Comparison of ENCODE assay signal across 14 cellular contexts in genomic region chr21:15809818-15810217, GRCh38.
A peak's percentile ranks its signal among the peaks of the same experiment; 100 is the strongest.
DNase-seq lines count a peak whose midpoint lies in the region; ATAC-seq and TF ChIP-seq lines count a peak whose summit lies in the region.
"Had no signal": no experiment of that assay in that cellular context is flagged by ENCODE, and none has a peak within 500 bp of the region (broad histone marks: within the 10 kb centered on the region; RNA-seq: fewer than 3 reads in every experiment).

No MANE protein-coding gene starts in this region.

- no peaks in the 10 kb centered on the region for H4K20me1 ChIP-seq in osteoblast (ENCODE audit: insufficient read depth, low read length)

- H3K4me3 ChIP-seq in NB4 (ENCODE audit: low read depth, low read length) (no peak overlapping the region), adipocyte (ENCODE audit: low read length) (no peak overlapping the region), osteoblast (ENCODE audit: insufficient read depth, low read length) (no peak overlapping the region)
- H3K4me3 ChIP-seq: tibial artery had no signal

- H3K27ac Mint-ChIP-seq in activated CD8-positive, alpha-beta memory T cell treated with anti-CD3 and anti-CD28 coated beads, Interleukin-2, amount 10 ng/mL, durations not matched to agents 7 days and 5 days = no peak overlapping the region

- H3K4me1 ChIP-seq in adipocyte (ENCODE audit: control insufficient read depth, insufficient read depth, low read length) (peaks cover 12% of the 10 kb centered on the region), osteoblast (ENCODE audit: insufficient read depth, low read length) (peaks cover 14% of the 10 kb centered on the region)
- H3K4me1 ChIP-seq: tibial artery had no signal

- no peak overlapping the region for H2AFZ ChIP-seq in osteoblast (ENCODE audit: low read length)

- H3K4me2 ChIP-seq in osteoblast (ENCODE audit: insufficient read depth, low read length) = peak overlapping the region; percentile 45

- H3K4me1 Mint-ChIP-seq in activated CD8-positive, alpha-beta memory T cell treated with anti-CD3 and anti-CD28 coated beads, Interleukin-2, amount 10 ng/mL, durations not matched to agents 7 days and 5 days = peaks cover 3% of the 10 kb centered on the region

- H3K4me3 Mint-ChIP-seq in activated CD8-positive, alpha-beta memory T cell treated with anti-CD3 and anti-CD28 coated beads, Interleukin-2, amount 10 ng/mL, durations not matched to agents 7 days and 5 days = no peak overlapping the region
- H3K4me3 Mint-ChIP-seq: central memory CD8-positive, alpha-beta T cell had no signal

- H3K36me3 Mint-ChIP-seq in activated CD8-positive, alpha-beta memory T cell treated with anti-CD3 and anti-CD28 coated beads, Interleukin-2, amount 10 ng/mL, durations not matched to agents 7 days and 5 days = peaks cover 68% of the 10 kb centered on the region

- H3K36me3 ChIP-seq in adipocyte (ENCODE audit: control insufficient read depth, insufficient read depth, low read length, severe bottlenecking) = peaks cover 25% of the 10 kb centered on the region
- H3K36me3 ChIP-seq in osteoblast (ENCODE audit: insufficient read depth, low read length) = no peaks in the 10 kb centered on the region

- H3K9ac ChIP-seq in adipocyte (ENCODE audit: low read length) = no peak overlapping the region

- peaks cover 10% of the 10 kb centered on the region for H3K9me3 Mint-ChIP-seq in activated CD8-positive, alpha-beta memory T cell treated with anti-CD3 and anti-CD28 coated beads, Interleukin-2, amount 10 ng/mL, durations not matched to agents 7 days and 5 days (ENCODE audit: low read depth)

- CTCF ChIA-PET in activated CD8-positive, alpha-beta memory T cell treated with anti-CD3 and anti-CD28 coated beads, Interleukin-2, amount 10 ng/mL, durations not matched to agents 7 days and 5 days (lab: Charles Lee) = no interaction called here

- no peak for TF ChIP-seq POLR2A in NB4 (IDR thresholded peaks at IDR 0.05; ENCODE audit: extremely low read depth, insufficient read length)

- H3K9me3 ChIP-seq in adipocyte (ENCODE audit: control insufficient read depth, low read length) (no peaks in the 10 kb centered on the region), osteoblast (ENCODE audit: low read depth, low read length) (no peaks in the 10 kb centered on the region)
- H3K9me3 ChIP-seq: tibial artery had no signal

- H3K27me3 ChIP-seq in adipocyte (replicated peaks; ENCODE audit: control insufficient read depth, insufficient read depth, low read length) = no peaks in the 10 kb centered on the region
- no peaks in the 10 kb centered on the region for H3K27me3 ChIP-seq in osteoblast (ENCODE audit: insufficient read depth, low read length)
- H3K27me3 ChIP-seq: tibial artery had no signal

- ATAC-seq in activated CD8-positive, alpha-beta memory T cell treated with anti-CD3 and anti-CD28 coated beads, Interleukin-2, amount 10 ng/mL, durations not matched to agents 7 days and 5 days = no peak
- no peak for ATAC-seq in HG03521 (IDR thresholded peaks at IDR 0.05; ENCODE audit: unreplicated experiment)

- DNase-seq in NCI-H2107 treated with DMSO at 0.1 percent for 48 hours (lab: John Stamatoyannopoulos, UW; ENCODE audit: unreplicated experiment) (peak; percentile 74), NCI-H2107 (lab: John Stamatoyannopoulos, UW) (no peak), NB4 (ENCODE audit: low read depth) (peak; percentile 69), adipocyte (ENCODE audit: low read depth) (peak; percentile 85), osteoblast (ENCODE audit: insufficient read length, low spot score, missing footprints) (no peak), NCI-H345 (lab: John Stamatoyannopoulos, UW) (no peak)
- no peak for DNase-seq in activated CD8-positive, alpha-beta memory T cell treated with anti-CD3 and anti-CD28 coated beads, Interleukin-2, amount 10 ng/mL, durations not matched to agents 7 days and 5 days
- DNase-seq: activated CD4-positive, CD25-positive, alpha-beta regulatory T cell; DMS79 treated with DMSO at 0.1 percent for 48 hours; H7; midbrain; tibial artery had no signal

- peak overlapping the region; percentile 22 for H3K27ac ChIP-seq in osteoblast (ENCODE audit: low read depth, low read length)
- H3K27ac ChIP-seq: tibial artery had no signal

- H3K27me3 Mint-ChIP-seq in activated CD8-positive, alpha-beta memory T cell treated with anti-CD3 and anti-CD28 coated beads, Interleukin-2, amount 10 ng/mL, durations not matched to agents 7 days and 5 days = no peaks in the 10 kb centered on the region
- H3K27me3 Mint-ChIP-seq: central memory CD8-positive, alpha-beta T cell had no signal

- TF ChIP-seq CTCF in NB4 (IDR thresholded peaks at IDR 0.05; ENCODE audit: low read depth, low read length) = no peak
- TF ChIP-seq CTCF in osteoblast (IDR thresholded peaks at IDR 0.05; ENCODE audit: extremely low read depth, low read depth, low read length) = no peak

- H3K79me2 ChIP-seq in osteoblast (ENCODE audit: insufficient read depth, low read length) = no peaks in the 10 kb centered on the region

Comparison
In these comparisons a context has a peak if more than half of its experiments do, and no peak if none do; other contexts are left out.
1. DNase-seq: peak in NCI-H2107 treated with DMSO at 0.1 percent for 48 hours (single experiment), NB4 (single experiment) and adipocyte (single experiment); none in NCI-H2107 (single experiment), osteoblast (single experiment), activated CD8-positive, alpha-beta memory T cell treated with anti-CD3 and anti-CD28 coated beads, Interleukin-2, amount 10 ng/mL, durations not matched to agents 7 days and 5 days (single experiment) and NCI-H345 (single experiment).